Comparison of ENCODE assay signal across 2 cellular contexts in the genomic region with DNA sequence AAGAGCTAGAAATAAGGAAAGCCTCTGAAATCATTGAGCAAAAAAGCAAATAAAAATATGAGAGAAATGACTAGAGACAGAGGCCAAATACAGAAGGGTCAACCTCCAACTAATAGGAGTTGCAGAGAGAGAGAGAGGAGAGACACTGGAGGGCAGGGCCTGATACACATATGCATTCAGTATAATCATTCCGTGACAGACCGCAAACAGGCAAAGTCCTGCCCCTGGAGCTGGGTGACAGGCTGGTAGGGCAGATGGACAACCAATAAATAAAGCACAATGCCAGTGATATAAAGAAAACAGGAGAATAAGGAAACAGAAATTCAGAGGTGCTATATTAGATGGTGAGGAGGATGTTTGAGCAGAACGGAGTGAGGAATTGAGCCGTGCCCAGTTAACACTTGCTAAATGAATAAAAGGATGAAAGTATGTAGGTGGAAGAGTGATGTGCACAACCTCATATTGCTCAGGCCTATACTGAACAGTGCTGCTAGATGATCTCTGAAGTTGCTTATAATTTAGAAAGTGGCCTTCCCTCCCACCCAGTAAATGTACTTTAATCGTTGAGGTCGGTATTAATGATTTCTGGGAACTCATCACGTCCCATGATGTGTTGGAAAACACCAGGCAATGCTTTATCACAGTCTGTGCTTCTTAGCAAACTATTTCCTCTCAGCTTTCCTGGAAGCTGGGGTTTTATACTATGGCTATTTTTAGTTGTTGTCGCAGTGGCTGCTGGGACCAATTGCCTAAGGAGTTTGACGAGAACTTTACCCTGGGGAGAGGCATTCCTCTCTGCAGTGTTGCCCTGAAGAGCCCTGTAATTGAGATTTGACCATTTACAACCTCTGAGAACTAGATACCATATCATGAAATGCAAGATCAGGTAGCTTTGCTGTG.
TF ChIP-seq lines count a peak whose summit lies in the region.

No MANE protein-coding gene starts in this region.

TF ChIP-seq in liver, 16 proteins besides CTCF, POLR2A, EP300 and RAD21 (continued from another document):
- TF ChIP-seq REST (IDR thresholded peaks at IDR 0.05) (no peak), JUND (IDR thresholded peaks at IDR 0.05) (no peak), GABPA (IDR thresholded peaks at IDR 0.05 in 1 of 2, conservative IDR thresholded peaks at IDR 0.05 in 1 of 2) (no peak), YY1 (IDR thresholded peaks at IDR 0.05) (peak; percentile 22), RXRA (IDR thresholded peaks at IDR 0.05) (peak; percentile 75 to 78), ZBTB33 (IDR thresholded peaks at IDR 0.05) (peak; percentile 26), HNF4G (IDR thresholded peaks at IDR 0.05) (peak; percentile 43), FOXA2 (IDR thresholded peaks at IDR 0.05) (no peak), HNF4A (conservative IDR thresholded peaks at IDR 0.05) (peak; percentile 68 to 81), TAF1 (conservative IDR thresholded peaks at IDR 0.05) (peak; percentile 19), FOXA1 (IDR thresholded peaks at IDR 0.05) (no peak), NR2F2 (IDR thresholded peaks at IDR 0.05) (peak; percentile 22), EGR1 (IDR thresholded peaks at IDR 0.05; ENCODE audit: low read depth in 2 of 2) (peak; percentile 49)
- TF ChIP-seq, protein P1, sequence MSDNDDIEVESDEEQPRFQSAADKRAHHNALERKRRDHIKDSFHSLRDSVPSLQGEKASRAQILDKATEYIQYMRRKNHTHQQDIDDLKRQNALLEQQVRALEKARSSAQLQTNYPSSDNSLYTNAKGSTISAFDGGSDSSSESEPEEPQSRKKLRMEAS (IDR thresholded peaks at IDR 0.05), result peak; percentile 79
- TF ChIP-seq, protein P2, sequence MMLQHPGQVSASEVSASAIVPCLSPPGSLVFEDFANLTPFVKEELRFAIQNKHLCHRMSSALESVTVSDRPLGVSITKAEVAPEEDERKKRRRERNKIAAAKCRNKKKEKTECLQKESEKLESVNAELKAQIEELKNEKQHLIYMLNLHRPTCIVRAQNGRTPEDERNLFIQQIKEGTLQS (IDR thresholded peaks at IDR 0.05), result peak; percentile 62

TF ChIP-seq in HepG2, 621 proteins besides CTCF, POLR2A, EP300 and RAD21 (continued from another document):
- TF ChIP-seq GLI4 (CRISPR knock-in tag; IDR thresholded peaks at IDR 0.05; ENCODE audit: borderline replicate concordance) (no peak), ZNF83 (CRISPR knock-in tag; IDR thresholded peaks at IDR 0.05; ENCODE audit: borderline replicate concordance) (no peak), ZNF703 (CRISPR knock-in tag; IDR thresholded peaks at IDR 0.05; ENCODE audit: borderline replicate concordance) (no peak), ZNF343 (CRISPR knock-in tag; IDR thresholded peaks at IDR 0.05) (no peak), SALL2 (CRISPR knock-in tag; IDR thresholded peaks at IDR 0.05) (no peak), HCFC1 (IDR thresholded peaks at IDR 0.05; ENCODE audit: low read depth, low read length) (no peak), ZNF639 (CRISPR knock-in tag; conservative IDR thresholded peaks at IDR 0.05) (no peak), SRSF9 (IDR thresholded peaks at IDR 0.05; ENCODE audit: borderline replicate concordance, insufficient read depth, low read depth, low read length, poor library complexity, severe bottlenecking) (no peak), SCMH1 (CRISPR knock-in tag; IDR thresholded peaks at IDR 0.05; ENCODE audit: borderline replicate concordance) (no peak)
